In the genomic region with DNA sequence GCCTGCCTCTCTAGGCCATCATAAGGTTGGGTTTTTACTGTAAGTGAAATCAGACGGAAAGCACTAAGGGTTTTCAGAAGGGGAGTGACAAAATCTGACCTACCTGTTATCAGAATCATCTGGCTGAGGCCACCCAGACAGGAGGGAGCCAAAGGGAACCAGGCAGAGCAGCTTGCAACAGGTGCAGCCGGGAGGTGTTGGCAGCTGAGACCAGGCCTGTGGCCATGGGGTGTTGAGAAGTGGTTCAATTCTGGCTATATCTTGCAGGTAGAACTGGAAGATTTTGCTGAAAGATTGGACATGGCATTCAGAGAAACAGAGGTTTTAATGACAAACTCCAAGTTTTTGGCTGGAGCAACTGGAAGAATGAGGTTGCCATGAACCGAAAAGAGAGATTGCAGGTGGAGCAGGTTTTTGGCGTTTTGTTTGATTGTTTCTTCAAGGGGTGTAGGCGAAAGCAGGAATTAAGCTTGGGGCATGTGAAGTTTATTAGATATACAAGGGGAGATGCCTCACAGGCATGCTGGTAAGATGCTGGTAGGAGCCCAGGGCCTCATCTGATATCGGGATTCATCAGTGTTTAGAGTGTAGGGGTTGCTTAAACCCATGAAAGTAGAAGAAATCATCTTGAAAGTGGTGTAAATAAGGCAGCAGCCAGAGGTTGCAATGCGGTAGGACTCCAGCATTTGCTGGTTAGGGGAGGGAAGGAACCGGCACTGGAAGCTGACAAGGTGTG, we compare ENCODE assay signal across 22 cellular contexts. TPM values are rescaled to one million over a fixed set of nuclear protein-coding genes. Genes with fewer than 3 reads are reported as not detected.
DNase-seq lines count a peak whose midpoint lies in the region; ATAC-seq, FAIRE-seq and TF ChIP-seq lines count a peak whose summit lies in the region.
"Had no signal": no experiment of that assay in that cellular context is flagged by ENCODE, and none has a peak within 500 bp of the region (broad histone marks: within the 10 kb centered on the region; RNA-seq: fewer than 3 reads in every experiment).

No MANE protein-coding gene starts in this region.

- H3K4me2 ChIP-seq in H1 (ENCODE audit: insufficient read depth in 1 of 2, low read depth in 2 of 2, low read length in 2 of 2) (no peak overlapping the region), mesendoderm (ENCODE audit: low read length) (no peak overlapping the region), parathyroid adenoma (ENCODE audit: low read length) (no peak overlapping the region)

- peaks cover 0 to 6% (median 1%) of the 10 kb centered on the region in 4 experiments; a peak in 1 of 7 replicates for H3K4me1 ChIP-seq in H1 (replicated peaks in 1 of 4; ENCODE audit: control insufficient read depth in 3 of 4, insufficient read depth in 4 of 4, low read length in 3 of 4)
- no peaks in the 10 kb centered on the region for H3K4me1 ChIP-seq in mesendoderm (ENCODE audit: control insufficient read depth, low read depth, low read length)
- H3K4me1 ChIP-seq in parathyroid adenoma: peaks cover 13% of the 10 kb centered on the region
- peaks cover 13 to 17% (median 16%) of the 10 kb centered on the region in 3 donors for H3K4me1 ChIP-seq in pancreas
- H3K4me1 ChIP-seq: BE2C had no signal

- H2AFZ ChIP-seq in H1 (ENCODE audit: low read length) (peak overlapping the region; percentile 68; the same call in 1 of the 2 replicates), parathyroid adenoma (peak overlapping the region; percentile 57)

- H3K23ac ChIP-seq in H1 (ENCODE audit: insufficient read length): no peak overlapping the region
- H3K23ac ChIP-seq in mesendoderm (ENCODE audit: low read length): peak overlapping the region; percentile 53

- H3K4me3 Mint-ChIP-seq in immature natural killer cell: no peak overlapping the region
- H3K4me3 Mint-ChIP-seq: CD4-positive, CD25-positive, alpha-beta regulatory T cell; CD8-positive, alpha-beta memory T cell; H9 had no signal

- ATAC-seq in pancreas: no peak
- ATAC-seq: GM12878 had no signal

- TF ChIP-seq RAD21 in H1 (IDR thresholded peaks at IDR 0.05 in 1 of 2, conservative IDR thresholded peaks at IDR 0.05 in 1 of 2; ENCODE audit: low read depth in 2 of 2, low read length in 2 of 2): no peak

- WGBS in H1 (ENCODE audit: extremely low coverage in 1 of 2, insufficient coverage in 1 of 2, insufficient read length in 1 of 2, insufficient replicate concordance in 2 of 2, low coverage in 1 of 2, low lambda C conversion rate in 2 of 2, missing lambda C conversion rate in 1 of 2), 2 experiments: 82% methylated on average over 8 of the region's 8 CpGs; no CpG with 5 or more reads in 1 of the 2 experiments
- no CpG with 5 or more reads among the region's 8 CpGs for WGBS in mesendoderm (ENCODE audit: extremely low coverage, insufficient coverage, low lambda C conversion rate)
- WGBS in pancreas, 2 donors: 87 to 90% methylated on average over 8 of the region's 8 CpGs

- no peak for TF ChIP-seq EP300 in H1 (IDR thresholded peaks at IDR 0.05; ENCODE audit: borderline replicate concordance in 1 of 2, low read depth in 2 of 2, low read length in 2 of 2)

- H3K56ac ChIP-seq in H1 (replicated peaks; ENCODE audit: insufficient read length, low read depth, low read length) (no peak overlapping the region), mesendoderm (ENCODE audit: low read length) (no peak overlapping the region)

- no peak overlapping the region for H3K4ac ChIP-seq in H1 (replicated peaks; ENCODE audit: insufficient read length, low read depth, low read length)
- no peak overlapping the region for H3K4ac ChIP-seq in mesendoderm (ENCODE audit: low read depth, low read length)

- H3K79me2 ChIP-seq in H1 (ENCODE audit: control insufficient read depth in 1 of 2, insufficient read depth in 2 of 2, low read length in 2 of 2) (no peaks in the 10 kb centered on the region), mesendoderm (ENCODE audit: control insufficient read depth, insufficient read depth, low read length) (no peaks in the 10 kb centered on the region), parathyroid adenoma (no peaks in the 10 kb centered on the region)

- no peak overlapping the region for H2BK15ac ChIP-seq in H1 (ENCODE audit: low read length)
- no peak overlapping the region for H2BK15ac ChIP-seq in mesendoderm (replicated peaks; ENCODE audit: low read depth)

- H3K18ac ChIP-seq in H1 (ENCODE audit: extremely low read depth, low read length) (no peak overlapping the region), mesendoderm (ENCODE audit: low read length) (no peak overlapping the region)

- H3K36me3 Mint-ChIP-seq in immature natural killer cell: no peaks in the 10 kb centered on the region
- H3K36me3 Mint-ChIP-seq: CD4-positive, CD25-positive, alpha-beta regulatory T cell; CD8-positive, alpha-beta memory T cell had no signal

- H3K27me3 ChIP-seq in H1 (replicated peaks in 1 of 4; ENCODE audit: control insufficient read depth in 3 of 4, extremely low read depth in 1 of 4, insufficient read depth in 3 of 4, low read length in 3 of 4) (no peaks in the 10 kb centered on the region), mesendoderm (ENCODE audit: insufficient read depth, low read length, poor library complexity) (no peaks in the 10 kb centered on the region), parathyroid adenoma (ENCODE audit: control insufficient read depth, insufficient read depth, low read length) (no peaks in the 10 kb centered on the region), pancreas (no peaks in the 10 kb centered on the region)
- H3K27me3 ChIP-seq: BE2C had no signal

- H3K9me3 Mint-ChIP-seq in immature natural killer cell: no peaks in the 10 kb centered on the region
- H3K9me3 Mint-ChIP-seq: H9 had no signal

- H2BK12ac ChIP-seq in H1 (ENCODE audit: low read depth, low read length): no peak overlapping the region

- DNase-seq in H1 (ENCODE audit: low read depth in 1 of 2, low spot score in 2 of 2): no peak
- no peak for DNase-seq in mesendoderm
- no peak for DNase-seq in immature natural killer cell
- DNase-seq in pancreas: no peak
- no peak for DNase-seq in GM12892 (ENCODE audit: insufficient read length)
- DNase-seq: ACHN; BE2C; C1 segment of cervical spinal cord; CD4-positive, CD25-positive, alpha-beta regulatory T cell; CD8-positive, alpha-beta memory T cell; COR-L47; DMS 273 treated with DMSO at 0.1 percent for 48 hours; DMS53; DND-41; EL; GOT3; H9 had no signal

- peaks cover 5 to 15% (median 13%) of the 10 kb centered on the region in 3 donors for H3K27me3 Mint-ChIP-seq in immature natural killer cell (ENCODE audit: low read depth in 3 of 3)

- H2BK5ac ChIP-seq in H1 (ENCODE audit: low read depth, low read length) (no peak overlapping the region), mesendoderm (ENCODE audit: low read length) (no peak overlapping the region)

- POLR2A ChIA-PET in H1 (lab: Charles Lee; ENCODE audit: partially characterized antibody): interaction anchor here (0.6 kb wide), 1 partner anchor 71 kb away, joined by 3 read pairs; no protein-coding TSS in a partner anchor

- H3K9me3 ChIP-seq in H1 (ENCODE audit: insufficient read depth in 2 of 2, low read depth in 1 of 2, low read length in 1 of 2) (no peaks in the 10 kb centered on the region), parathyroid adenoma (ENCODE audit: control insufficient read depth, low read length) (no peaks in the 10 kb centered on the region), pancreas (no peaks in the 10 kb centered on the region)
- H3K9me3 ChIP-seq: BE2C had no signal

- H3K14ac ChIP-seq in H1 (ENCODE audit: insufficient read length): no peak overlapping the region

- TF ChIP-seq CTCF in H1 (IDR thresholded peaks at IDR 0.05; ENCODE audit: control extremely low read depth in 1 of 3, insufficient read depth in 1 of 3, low read depth in 1 of 3, low read length in 3 of 3) (no peak), parathyroid adenoma (IDR thresholded peaks at IDR 0.05) (no peak), pancreas (IDR thresholded peaks at IDR 0.05) (no peak)

- H4K5ac ChIP-seq in H1 (ENCODE audit: insufficient read length, low read depth, low read length) (no peak overlapping the region), mesendoderm (ENCODE audit: low read length) (no peak overlapping the region)

- H3K9ac ChIP-seq in H1 (replicated peaks in 1 of 4; ENCODE audit: extremely low read depth in 1 of 4, low read depth in 3 of 4, low read length in 3 of 4) (no peak overlapping the region), mesendoderm (ENCODE audit: low read length) (no peak overlapping the region), parathyroid adenoma (no peak overlapping the region)

- intact Hi-C loops in pancreas (cut with DNase I): no loop called here

- H2BK120ac ChIP-seq in H1 (replicated peaks; ENCODE audit: low read depth, low read length) (no peak overlapping the region), mesendoderm (ENCODE audit: low read depth, low read length) (no peak overlapping the region)

- H3K4me1 Mint-ChIP-seq in immature natural killer cell: no peaks in the 10 kb centered on the region
- H3K4me1 Mint-ChIP-seq: CD4-positive, CD25-positive, alpha-beta regulatory T cell; CD8-positive, alpha-beta memory T cell had no signal

- no peak overlapping the region for H3K27ac Mint-ChIP-seq in immature natural killer cell
- H3K27ac Mint-ChIP-seq: CD8-positive, alpha-beta memory T cell; H9 had no signal

- TF ChIP-seq POLR2A in H1 (IDR thresholded peaks at IDR 0.05; ENCODE audit: control extremely low read depth in 1 of 2, low read depth in 2 of 2, low read length in 2 of 2): no peak
- TF ChIP-seq POLR2A in GM12892 (IDR thresholded peaks at IDR 0.05; ENCODE audit: low read depth, low read length): no peak

- H2AK5ac ChIP-seq in H1 (ENCODE audit: low read depth, low read length): 0 out of 2 replicates have a peak overlapping the region, but pooled peaks have one; percentile 58
- H2AK5ac ChIP-seq in mesendoderm (ENCODE audit: low read length): no peak overlapping the region

- FAIRE-seq in H1 (lab: Jason Lieb, UNC) (no peak), pancreas (lab: Jason Lieb, UNC) (no peak), GM12892 (lab: Jason Lieb, UNC) (no peak)
- FAIRE-seq: A204.1, GM12878, GM18507 had no signal

- H3K79me1 ChIP-seq in H1 (ENCODE audit: low read depth, low read length) (no peaks in the 10 kb centered on the region), mesendoderm (ENCODE audit: low read length) (no peaks in the 10 kb centered on the region)

- H4K20me1 ChIP-seq in H1 (replicated peaks in 1 of 2; ENCODE audit: control insufficient read depth in 1 of 2, insufficient read depth in 2 of 2, low read length in 2 of 2): no peaks in the 10 kb centered on the region

- H3K27ac ChIP-seq in H1 (ENCODE audit: low read depth, low read length) (no peak overlapping the region), mesendoderm (ENCODE audit: low read depth, low read length) (no peak overlapping the region), parathyroid adenoma (no peak overlapping the region), pancreas (no peak overlapping the region)
- H3K27ac ChIP-seq: HL-60 had no signal

- H3K4me3 ChIP-seq in H1 (ENCODE audit: extremely low read depth in 1 of 4, insufficient read depth in 2 of 4, low read depth in 3 of 4, low read length in 4 of 4): no peak overlapping the region
- no peak overlapping the region for H3K4me3 ChIP-seq in mesendoderm (ENCODE audit: low read length)
- no peak overlapping the region for H3K4me3 ChIP-seq in parathyroid adenoma (ENCODE audit: low read depth, low read length)
- H3K4me3 ChIP-seq in pancreas: no peak overlapping the region
- H3K4me3 ChIP-seq: GM12878 had no signal

- CTCF ChIA-PET in H1 (lab: Charles Lee; ENCODE audit: partially characterized antibody): interaction anchor here (0.8 to 1.5 kb wide), 6 partner anchors 16 to 198 kb away, joined by 3 to 5 read pairs (median 4); no protein-coding TSS in a partner anchor

- H4K8ac ChIP-seq in H1 (ENCODE audit: extremely low read depth, insufficient read depth, low read length) (no peak overlapping the region), mesendoderm (ENCODE audit: low read depth, low read length) (no peak overlapping the region)

- no peak overlapping the region for H2BK20ac ChIP-seq in H1 (ENCODE audit: low read length)

- 0 out of 2 replicates have a peak, but pooled peaks cover 1% of the 10 kb centered on the region for H3K23me2 ChIP-seq in H1 (ENCODE audit: low read depth, low read length)

- H3K36me3 ChIP-seq in H1 (ENCODE audit: control insufficient read depth in 2 of 4, insufficient read depth in 4 of 4, low read length in 3 of 4) (no peaks in the 10 kb centered on the region), mesendoderm (ENCODE audit: control insufficient read depth, insufficient read depth, low read length) (no peaks in the 10 kb centered on the region), parathyroid adenoma (ENCODE audit: control insufficient read depth, insufficient read depth, low read length) (no peaks in the 10 kb centered on the region), pancreas (no peaks in the 10 kb centered on the region)
- H3K36me3 ChIP-seq: BE2C had no signal

- H4K91ac ChIP-seq in H1 (replicated peaks; ENCODE audit: insufficient read length, low read length): no peak overlapping the region

RNA-seq across cellular contexts. Expression of gene MAP3K4, which starts 35.1 kb away (rescaled TPM):
- 51.6 and 54.1 TPM in 2 replicates for total RNA-seq in H1 (2021; fragmentation: NEBNext Ultra II Directional; extraction: Animal tissue kit (Norgen Biotek cat#: 25700))
- 16.6 and 17.4 TPM in 2 replicates for polyA plus RNA-seq in H1 (2011; rRNA removed)
- polyA plus RNA-seq in H1 (2011; cell fraction: cytosol; rRNA removed): 25.8 TPM
- 39.6 TPM for polyA plus RNA-seq in H1 (2011; cell fraction: nucleus; rRNA removed)
- polyA plus RNA-seq in H1 (2012, experiment 1 of 2): 27.5 to 32.5 TPM (median 28.5 TPM) in 4 replicates
- 1.8 TPM for polyA plus RNA-seq in H1 (2012, experiment 2 of 2)
- polyA plus RNA-seq in H1 (2013, experiment 1 of 2): 32.5 TPM
- 36.0 TPM for polyA plus RNA-seq in H1 (2013, experiment 2 of 2)
- polyA minus RNA-seq in H1 (2011; rRNA and poly(A)+ RNA removed): 36.8 and 37.8 TPM in 2 replicates
- 31.8 TPM for polyA minus RNA-seq in H1 (2011; cell fraction: cytosol; rRNA and poly(A)+ RNA removed)
- 93.7 TPM for polyA minus RNA-seq in H1 (2011; cell fraction: nucleus; rRNA and poly(A)+ RNA removed)
- 49.9 TPM for polyA plus RNA-seq in mesendoderm (2013, experiment 1 of 2)
- polyA plus RNA-seq in mesendoderm (2013, experiment 2 of 2): 52.6 TPM
- polyA plus RNA-seq in immature natural killer cell: 10 to 100 TPM in 1 of 3 donors, 1 to 10 TPM in 2; 5.2 to 11.2 (median 9.2) TPM
- total RNA-seq in pancreas: 10 to 100 TPM; 20.4 to 32.0 (median 25.3) TPM
- 10 to 100 TPM; 10.8 to 30.4 TPM for polyA plus RNA-seq in pancreas
- polyA plus RNA-seq in GM12892 (2012; ENCODE audit: missing spikeins): 20.9 TPM
